In genomic region chr20:63356511-63356910, GRCh38 we compare ENCODE assay signal across 21 cellular contexts. TPM values are rescaled to one million over a fixed set of nuclear protein-coding genes. Genes with fewer than 3 reads are reported as not detected.
DNase-seq lines count a peak whose midpoint lies in the region; ATAC-seq, FAIRE-seq and TF ChIP-seq lines count a peak whose summit lies in the region.
"Had no signal": no experiment of that assay in that cellular context is flagged by ENCODE, and none has a peak within 500 bp of the region (broad histone marks: within the 10 kb centered on the region; RNA-seq: fewer than 3 reads in every experiment).

No MANE protein-coding gene starts in this region.

- H4K20me1 ChIP-seq in H1 (replicated peaks in 1 of 2; ENCODE audit: control insufficient read depth in 1 of 2, insufficient read depth in 2 of 2, low read length in 2 of 2): peaks cover 0 to 4% of the 10 kb centered on the region in 2 experiments

- H3K4me2 ChIP-seq in H1 (ENCODE audit: insufficient read depth in 1 of 2, low read depth in 2 of 2, low read length in 2 of 2): no peak overlapping the region
- H3K4me2 ChIP-seq: GM23338 had no signal

- ATAC-seq in left ventricle myocardium superior (no peak), left cardiac atrium (no peak), esophagus mucosa (no peak)
- ATAC-seq: GM23338 had no signal

- no peak overlapping the region for H2BK12ac ChIP-seq in H1 (ENCODE audit: low read depth, low read length)

- DNase-seq in left ventricle myocardium superior (peak; percentile 16), left cardiac atrium (no peak), H1 (ENCODE audit: low read depth in 1 of 2, low spot score in 2 of 2) (no peak), kidney (peak; percentile 66), NCI-H2029 treated with DMSO at 0.1 percent for 48 hours (lab: John Stamatoyannopoulos, UW) (no peak)
- DNase-seq: C1 segment of cervical spinal cord; Calu3; CD4-positive, alpha-beta memory T cell; COR-L47; DMS53; DMS79 treated with DMSO at 0.1 percent for 48 hours; GF-D8; HFFc6 had no signal

- TF ChIP-seq RAD21 in H1 (IDR thresholded peaks at IDR 0.05 in 1 of 2, conservative IDR thresholded peaks at IDR 0.05 in 1 of 2; ENCODE audit: low read depth in 2 of 2, low read length in 2 of 2): no peak

- H3K79me1 ChIP-seq in H1 (ENCODE audit: low read depth, low read length): no peaks in the 10 kb centered on the region

- no peak overlapping the region for H3K18ac ChIP-seq in H1 (ENCODE audit: extremely low read depth, low read length)

- H3K36me3 ChIP-seq in H1 (ENCODE audit: control insufficient read depth in 2 of 4, insufficient read depth in 4 of 4, low read length in 3 of 4): no peaks in the 10 kb centered on the region
- H3K36me3 ChIP-seq in kidney (ENCODE audit: control insufficient read depth in 1 of 2, insufficient read depth in 2 of 2, low read length in 2 of 2): no peaks in the 10 kb centered on the region
- H3K36me3 ChIP-seq: HAP-1 had no signal

- no peaks in the 10 kb centered on the region for H3K9me3 ChIP-seq in H1 (ENCODE audit: insufficient read depth in 2 of 2, low read depth in 1 of 2, low read length in 1 of 2)
- H3K9me3 ChIP-seq in kidney (ENCODE audit: control insufficient read depth in 1 of 2, low read length in 2 of 2): no peaks in the 10 kb centered on the region
- H3K9me3 ChIP-seq: HAP-1 had no signal

- CTCF ChIA-PET in H1 (lab: Charles Lee; ENCODE audit: partially characterized antibody): interaction anchor here (0.6 to 8.1 kb wide), 4 partner anchors 24 to 133 kb away, joined by 3 to 85 read pairs (median 12); no protein-coding TSS in a partner anchor

- H4K91ac ChIP-seq in H1 (replicated peaks; ENCODE audit: insufficient read length, low read length): no peak overlapping the region

- H2BK20ac ChIP-seq in H1 (ENCODE audit: low read length): no peak overlapping the region

- H2AFZ ChIP-seq in H1 (ENCODE audit: low read length): no peak overlapping the region
- H2AFZ ChIP-seq: GM23338 had no signal

- POLR2A ChIA-PET in H1 (lab: Charles Lee; ENCODE audit: partially characterized antibody): interaction anchor here (1.0 kb wide), 1 partner anchor 44 kb away, joined by 3 read pairs; no protein-coding TSS in a partner anchor

- H3K56ac ChIP-seq in H1 (replicated peaks; ENCODE audit: insufficient read length, low read depth, low read length): no peak overlapping the region

- H4K5ac ChIP-seq in H1 (ENCODE audit: insufficient read length, low read depth, low read length): no peak overlapping the region

- H3K27me3 ChIP-seq in H1 (replicated peaks in 1 of 4; ENCODE audit: control insufficient read depth in 3 of 4, extremely low read depth in 1 of 4, insufficient read depth in 3 of 4, low read length in 3 of 4): peaks cover 0 to 12% (median 7%) of the 10 kb centered on the region in 4 experiments; a peak in 5 of 7 replicates

- no peak overlapping the region for H2BK5ac ChIP-seq in H1 (ENCODE audit: low read depth, low read length)

- intact Hi-C loops in left ventricle myocardium superior (cut with micrococcal nuclease): no loop called here
- intact Hi-C loops in left cardiac atrium (cut with DNase I): no loop called here
- intact Hi-C loops in kidney (cut with DNase I): no loop called here

- 82% methylated on average over 8 of the region's 8 CpGs; no CpG with 5 or more reads in 1 of the 2 experiments for WGBS in H1 (ENCODE audit: extremely low coverage in 1 of 2, insufficient coverage in 1 of 2, insufficient read length in 1 of 2, insufficient replicate concordance in 2 of 2, low coverage in 1 of 2, low lambda C conversion rate in 2 of 2, missing lambda C conversion rate in 1 of 2), 2 experiments

- 0 out of 2 replicates have a peak overlapping the region, but pooled peaks have one; percentile 25 for H4K8ac ChIP-seq in H1 (ENCODE audit: extremely low read depth, insufficient read depth, low read length)

- TF ChIP-seq CTCF in H1 (IDR thresholded peaks at IDR 0.05; ENCODE audit: control extremely low read depth in 1 of 3, insufficient read depth in 1 of 3, low read depth in 1 of 3, low read length in 3 of 3): no peak
- TF ChIP-seq CTCF in kidney (IDR thresholded peaks at IDR 0.05; ENCODE audit: borderline replicate concordance, extremely low read depth, insufficient read depth): no peak

- no peak for TF ChIP-seq EP300 in H1 (IDR thresholded peaks at IDR 0.05; ENCODE audit: borderline replicate concordance in 1 of 2, low read depth in 2 of 2, low read length in 2 of 2)

- H2AK5ac ChIP-seq in H1 (ENCODE audit: low read depth, low read length): no peak overlapping the region

- no peak overlapping the region for H2BK15ac ChIP-seq in H1 (ENCODE audit: low read length)

- H3K4me1 ChIP-seq in H1 (replicated peaks in 1 of 4; ENCODE audit: control insufficient read depth in 3 of 4, insufficient read depth in 4 of 4, low read length in 3 of 4) (peaks cover 0 to 19% (median 13%) of the 10 kb centered on the region in 4 experiments; a peak in 5 of 7 replicates), kidney (ENCODE audit: control insufficient read depth in 1 of 2, insufficient read depth in 1 of 2, low read depth in 1 of 2, low read length in 2 of 2) (peaks cover 0 to 4% of the 10 kb centered on the region in 2 donors)
- H3K4me1 ChIP-seq: HAP-1 had no signal

- H2BK120ac ChIP-seq in H1 (replicated peaks; ENCODE audit: low read depth, low read length): no peak overlapping the region

- H3K23ac ChIP-seq in H1 (ENCODE audit: insufficient read length): no peak overlapping the region

- H3K23me2 ChIP-seq in H1 (ENCODE audit: low read depth, low read length): peaks cover 4% of the 10 kb centered on the region; the same call in 1 of the 2 replicates

- H3K27ac ChIP-seq in H1 (ENCODE audit: low read depth, low read length) (no peak overlapping the region), kidney (ENCODE audit: low read depth in 2 of 2, low read length in 2 of 2) (no peak overlapping the region)

- no peak overlapping the region for H3K4ac ChIP-seq in H1 (replicated peaks; ENCODE audit: insufficient read length, low read depth, low read length)

- no peak for FAIRE-seq in H1 (lab: Jason Lieb, UNC)
- no peak for FAIRE-seq in kidney (lab: Jason Lieb, UNC)
- FAIRE-seq: GM12891, GM18507, H54 had no signal

- no peak overlapping the region for H3K9ac ChIP-seq in H1 (replicated peaks in 1 of 4; ENCODE audit: extremely low read depth in 1 of 4, low read depth in 3 of 4, low read length in 3 of 4)
- no peak overlapping the region for H3K9ac ChIP-seq in kidney (ENCODE audit: low read length in 2 of 2)

- H3K14ac ChIP-seq in H1 (ENCODE audit: insufficient read length): no peak overlapping the region

- no peak overlapping the region for H3K4me3 ChIP-seq in H1 (ENCODE audit: extremely low read depth in 1 of 4, insufficient read depth in 2 of 4, low read depth in 3 of 4, low read length in 4 of 4)
- no peak overlapping the region for H3K4me3 ChIP-seq in kidney (ENCODE audit: low read length in 2 of 2)
- H3K4me3 ChIP-seq: GM23338, HAP-1 had no signal

- TF ChIP-seq POLR2A in H1 (IDR thresholded peaks at IDR 0.05; ENCODE audit: control extremely low read depth in 1 of 2, low read depth in 2 of 2, low read length in 2 of 2): no peak

- H3K79me2 ChIP-seq in H1 (ENCODE audit: control insufficient read depth in 1 of 2, insufficient read depth in 2 of 2, low read length in 2 of 2): no peaks in the 10 kb centered on the region

TF ChIP-seq in H1, 55 proteins besides CTCF, POLR2A, EP300 and RAD21:
- TF ChIP-seq SP4 (IDR thresholded peaks at IDR 0.05; ENCODE audit: low read length): no peak
- no peak for TF ChIP-seq TAF7 (optimal IDR thresholded peaks at IDR 0.05; ENCODE audit: borderline replicate concordance, low read depth, low read length)
- TF ChIP-seq KDM5A (IDR thresholded peaks at IDR 0.05; ENCODE audit: low read length): no peak
- no peak for TF ChIP-seq CTBP2 (IDR thresholded peaks at IDR 0.05; ENCODE audit: borderline replicate concordance, insufficient read depth, insufficient read length, low read length)
- TF ChIP-seq RFX5 (IDR thresholded peaks at IDR 0.05; ENCODE audit: borderline replicate concordance, low read depth, low read length): no peak
- no peak for TF ChIP-seq NANOG (IDR thresholded peaks at IDR 0.05; ENCODE audit: insufficient read depth, low read depth, low read length, poor library complexity, severe bottlenecking)
- no peak for TF ChIP-seq SIX5 (IDR thresholded peaks at IDR 0.05; ENCODE audit: low read depth, low read length)
- TF ChIP-seq, protein P1, sequence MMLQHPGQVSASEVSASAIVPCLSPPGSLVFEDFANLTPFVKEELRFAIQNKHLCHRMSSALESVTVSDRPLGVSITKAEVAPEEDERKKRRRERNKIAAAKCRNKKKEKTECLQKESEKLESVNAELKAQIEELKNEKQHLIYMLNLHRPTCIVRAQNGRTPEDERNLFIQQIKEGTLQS (IDR thresholded peaks at IDR 0.05; ENCODE audit: insufficient read depth, low read depth, low read length): no peak
- TF ChIP-seq BRCA1 (IDR thresholded peaks at IDR 0.05; ENCODE audit: low read depth, low read length): no peak

RNA-seq across cellular contexts. Expression of gene CHRNA4, which starts 4.6 kb away (rescaled TPM):
- 1.8 TPM for total RNA-seq in left ventricle myocardium superior
- under 1 TPM; 0.06 to 0.31 TPM for total RNA-seq in left cardiac atrium
- 2.7 and 5.7 TPM in 2 replicates for total RNA-seq in H1 (2021; fragmentation: NEBNext Ultra II Directional; extraction: Animal tissue kit (Norgen Biotek cat#: 25700))
- polyA plus RNA-seq in H1 (2011; rRNA removed): 4.3 and 5.0 TPM in 2 replicates
- polyA plus RNA-seq in H1 (2011; cell fraction: cytosol; rRNA removed): 1.8 TPM
- 4.9 TPM for polyA plus RNA-seq in H1 (2011; cell fraction: nucleus; rRNA removed)
- polyA plus RNA-seq in H1 (2012, experiment 1 of 2): 2.0 to 4.0 TPM (median 2.5 TPM) in 4 replicates
- 1.6 TPM for polyA plus RNA-seq in H1 (2012, experiment 2 of 2)
- 4.1 TPM for polyA plus RNA-seq in H1 (2013, experiment 1 of 2)
- 3.8 TPM for polyA plus RNA-seq in H1 (2013, experiment 2 of 2)
- 5.6 and 11.1 TPM in 2 replicates for polyA minus RNA-seq in H1 (2011; rRNA and poly(A)+ RNA removed)
- 8.4 TPM for polyA minus RNA-seq in H1 (2011; cell fraction: cytosol; rRNA and poly(A)+ RNA removed)
- 4.4 TPM for polyA minus RNA-seq in H1 (2011; cell fraction: nucleus; rRNA and poly(A)+ RNA removed)
- total RNA-seq in kidney: 0.44 TPM
- polyA plus RNA-seq in kidney (ENCODE audit: insufficient read depth, low read depth, low replicate concordance): 0.67 TPM
- not detected for total RNA-seq in esophagus mucosa
- total RNA-seq: Calu3; CD4-positive, alpha-beta memory T cell; Daoy; HFFc6 had no signal
- polyA plus RNA-seq: BJ; CD4-positive, alpha-beta memory T cell had no signal

Comparison
In these comparisons a context has a peak if more than half of its experiments do, and no peak if none do; other contexts are left out.
1. DNase-seq: peak in left ventricle myocardium superior (single experiment) and kidney (single experiment); none in left cardiac atrium (single experiment), H1 (0 of 2) and NCI-H2029 treated with DMSO at 0.1 percent for 48 hours (single experiment).